In the genomic region with DNA sequence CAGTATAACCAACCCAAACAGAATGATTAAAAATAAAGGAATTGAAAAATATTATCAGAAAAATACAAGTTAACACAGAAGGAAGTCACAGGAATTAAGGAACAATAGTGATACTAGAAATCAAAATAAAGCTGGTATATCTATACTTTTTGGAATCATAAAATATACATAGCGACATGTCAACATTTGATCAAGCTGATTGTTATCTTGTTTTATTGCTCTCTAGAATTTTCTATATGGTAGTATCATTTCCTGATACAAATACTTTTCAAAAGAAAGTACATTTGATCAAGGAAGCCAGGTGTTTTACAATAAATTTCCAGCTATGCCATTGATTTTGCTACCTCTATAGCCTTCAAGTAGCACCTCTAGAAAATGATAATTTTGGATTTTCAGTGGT, we compare ENCODE assay signal across 35 cellular contexts.
"Had no signal": no experiment of that assay in that cellular context is flagged by ENCODE, and none has a peak within 500 bp of the region (broad histone marks: within the 10 kb centered on the region; RNA-seq: fewer than 3 reads in every experiment).

No MANE protein-coding gene starts in this region.

- ATAC-seq: activated CD8-positive, alpha-beta T cell treated with anti-CD3 and anti-CD28 coated beads for 36 hours; activated naive CD4-positive, alpha-beta T cell treated with anti-CD3 and anti-CD28 coated beads, Interleukin-2, amount 50 U/mL, for 72 hours; activated T-cell treated with anti-CD3 and anti-CD28 coated beads, Interleukin-2, amount 50 U/mL, for 4 hours; activated T-cell treated with anti-CD3 and anti-CD28 coated beads, Interleukin-2, amount 50 U/mL, for 72 hours; activated T-helper 17 cell treated with anti-CD3 and anti-CD28 coated beads, Interleukin-2, amount 50 U/mL, for 72 hours; body of pancreas had no signal

- DNase-seq: activated B cell treated with CpG ODN at 0.5 μM for 24 hours; activated CD4-positive, alpha-beta memory T cell treated with anti-CD3 and anti-CD28 coated beads for 36 hours; activated CD4-positive, alpha-beta T cell treated with anti-CD3 and anti-CD28 coated beads for 4 hours; activated CD4-positive, alpha-beta T cell treated with anti-CD3 and anti-CD28 coated beads, Interleukin-2, amount 10 ng/mL, durations not matched to agents 24 days and 14 days; activated CD4-positive, alpha-beta T cell treated with anti-CD3 and anti-CD28 coated beads, Interleukin-2, amount 50 U/mL, for 1 hour; activated CD4-positive, alpha-beta T cell treated with anti-CD3 and anti-CD28 coated beads, Interleukin-2, amount 50 U/mL, for 4 hours; activated CD4-positive, CD25-positive, alpha-beta regulatory T cell treated with anti-CD3 and anti-CD28 coated beads, Interleukin-2, amount 50 U/mL, for 72 hours; activated CD8-positive, alpha-beta memory T cell treated with anti-CD3 and anti-CD28 coated beads, Interleukin-2, amount 50 U/mL, for 4 hours; activated CD8-positive, alpha-beta T cell treated with anti-CD3 and anti-CD28 coated beads for 36 hours; activated effector memory CD4-positive, alpha-beta T cell treated with anti-CD3 and anti-CD28 coated beads, Interleukin-2, amount 50 U/mL, for 16 hours; activated gamma-delta T cell treated with Interleukin-2 at 50 U/mL for 16 hours; activated naive CD4-positive, alpha-beta T cell; activated naive CD4-positive, alpha-beta T cell treated with anti-CD3 and anti-CD28 coated beads for 36 hours; activated naive CD4-positive, alpha-beta T cell treated with anti-CD3 and anti-CD28 coated beads, Interleukin-2, amount 50 U/mL, for 16 hours; activated naive CD8-positive, alpha-beta T cell treated with anti-CD3 and anti-CD28 coated beads for 36 hours; activated T-cell treated with anti-CD3 and anti-CD28 coated beads for 4 hours; activated T-cell treated with anti-CD3 and anti-CD28 coated beads, Interleukin-2, amount 50 U/mL, for 1 hour; activated T-cell treated with anti-CD3 and anti-CD28 coated beads, Interleukin-2, amount 50 U/mL, for 4 hours; activated T-cell treated with anti-CD3 and anti-CD28 coated beads, Interleukin-2, amount 50 U/mL, for 72 hours; adrenal gland; amniotic stem cell; aorta; body of pancreas; brain microvascular endothelial cell; central memory CD4-positive, alpha-beta T cell; T-helper 1 cell; T-helper 2 cell; T-helper 9 cell had no signal

- H3K27ac Mint-ChIP-seq: activated B cell treated with CpG ODN at 0.5 μM for 24 hours; activated CD4-positive, alpha-beta memory T cell treated with anti-CD3 and anti-CD28 coated beads for 36 hours; activated CD4-positive, alpha-beta T cell treated with anti-CD3 and anti-CD28 coated beads, Interleukin-2, amount 10 ng/mL, durations not matched to agents 24 days and 14 days; activated CD8-positive, alpha-beta T cell treated with anti-CD3 and anti-CD28 coated beads for 36 hours; activated naive CD4-positive, alpha-beta T cell treated with anti-CD3 and anti-CD28 coated beads for 36 hours; activated naive CD4-positive, alpha-beta T cell treated with anti-CD3 and anti-CD28 coated beads, Interleukin-2, amount 50 U/mL, for 72 hours; activated naive CD8-positive, alpha-beta T cell treated with anti-CD3 and anti-CD28 coated beads for 36 hours; activated T-cell treated with anti-CD3 and anti-CD28 coated beads, Interleukin-2, amount 50 U/mL, for 72 hours; activated T-helper 1 cell treated with anti-CD3 and anti-CD28 coated beads, Interleukin-12 subunit alpha, Interleukin-12 subunit beta, Interleukin-2, Interleukin-4 antibody, amounts not matched to agents 30 ng/mL and 10 ng/mL and 1 ng/mL, durations not matched to agents 14 hours and 24 hours and 36 hours; activated T-helper 17 cell treated with anti-CD3 and anti-CD28 coated beads, Interleukin-2, amount 50 U/mL, for 72 hours; T-helper 1 cell treated with Interleukin-12 subunit alpha and Interleukin-12 subunit beta and Interleukin-4 antibody, amounts not matched to agents 30 μg/mL and 1 μg/mL, for 36 hours; T-helper 2 cell treated with Interferon-gamma antibody and Interleukin-4, amounts not matched to agents 5 μg/mL and 100 μg/mL, for 36 hours had no signal

- H3K9me3 Mint-ChIP-seq: activated CD4-positive, alpha-beta memory T cell treated with anti-CD3 and anti-CD28 coated beads for 36 hours; activated CD4-positive, alpha-beta T cell treated with anti-CD3 and anti-CD28 coated beads, Interleukin-2, amount 10 ng/mL, durations not matched to agents 24 days and 14 days; activated CD8-positive, alpha-beta T cell treated with anti-CD3 and anti-CD28 coated beads for 36 hours; activated naive CD4-positive, alpha-beta T cell treated with anti-CD3 and anti-CD28 coated beads for 36 hours; activated naive CD4-positive, alpha-beta T cell treated with anti-CD3 and anti-CD28 coated beads, Interleukin-2, amount 50 U/mL, for 72 hours; activated naive CD8-positive, alpha-beta T cell treated with anti-CD3 and anti-CD28 coated beads for 36 hours; activated T-cell treated with anti-CD3 and anti-CD28 coated beads, Interleukin-2, amount 50 U/mL, for 4 hours; activated T-cell treated with anti-CD3 and anti-CD28 coated beads, Interleukin-2, amount 50 U/mL, for 72 hours; activated T-helper 1 cell treated with anti-CD3 and anti-CD28 coated beads, Interleukin-12 subunit alpha, Interleukin-12 subunit beta, Interleukin-2, Interleukin-4 antibody, amounts not matched to agents 30 ng/mL and 10 ng/mL and 1 ng/mL, durations not matched to agents 14 hours and 24 hours and 36 hours; activated T-helper 17 cell treated with anti-CD3 and anti-CD28 coated beads, Interleukin-2, amount 50 U/mL, for 72 hours; T-helper 1 cell treated with Interleukin-12 subunit alpha and Interleukin-12 subunit beta and Interleukin-4 antibody, amounts not matched to agents 30 μg/mL and 1 μg/mL, for 36 hours; T-helper 2 cell treated with Interferon-gamma antibody and Interleukin-4, amounts not matched to agents 5 μg/mL and 100 μg/mL, for 36 hours had no signal

- H3K4me1 Mint-ChIP-seq: activated naive CD8-positive, alpha-beta T cell treated with anti-CD3 and anti-CD28 coated beads for 36 hours; activated T-helper 17 cell treated with anti-CD3 and anti-CD28 coated beads, Interleukin-2, amount 50 U/mL, for 72 hours had no signal

- H3K36me3 Mint-ChIP-seq: activated CD4-positive, alpha-beta memory T cell treated with anti-CD3 and anti-CD28 coated beads for 36 hours; activated naive CD4-positive, alpha-beta T cell treated with anti-CD3 and anti-CD28 coated beads, Interleukin-2, amount 50 U/mL, for 72 hours; activated naive CD8-positive, alpha-beta T cell treated with anti-CD3 and anti-CD28 coated beads for 36 hours had no signal

- H3K27me3 Mint-ChIP-seq: activated B cell treated with CpG ODN at 0.5 μM for 24 hours; activated CD4-positive, alpha-beta memory T cell treated with anti-CD3 and anti-CD28 coated beads for 36 hours had no signal

- H3K4me3 Mint-ChIP-seq: activated B cell treated with CpG ODN at 0.5 μM for 24 hours; activated CD4-positive, alpha-beta memory T cell treated with anti-CD3 and anti-CD28 coated beads for 36 hours; activated CD4-positive, alpha-beta T cell treated with anti-CD3 and anti-CD28 coated beads, Interleukin-2, amount 10 ng/mL, durations not matched to agents 24 days and 14 days; activated CD8-positive, alpha-beta T cell treated with anti-CD3 and anti-CD28 coated beads for 36 hours; activated naive CD4-positive, alpha-beta T cell treated with anti-CD3 and anti-CD28 coated beads for 36 hours; activated naive CD8-positive, alpha-beta T cell treated with anti-CD3 and anti-CD28 coated beads for 36 hours; activated T-cell treated with anti-CD3 and anti-CD28 coated beads, Interleukin-2, amount 50 U/mL, for 4 hours; activated T-cell treated with anti-CD3 and anti-CD28 coated beads, Interleukin-2, amount 50 U/mL, for 72 hours; activated T-helper 1 cell treated with anti-CD3 and anti-CD28 coated beads, Interleukin-12 subunit alpha, Interleukin-12 subunit beta, Interleukin-2, Interleukin-4 antibody, amounts not matched to agents 30 ng/mL and 10 ng/mL and 1 ng/mL, durations not matched to agents 14 hours and 24 hours and 36 hours; activated T-helper 17 cell treated with anti-CD3 and anti-CD28 coated beads, Interleukin-2, amount 50 U/mL, for 72 hours; T-helper 1 cell treated with Interleukin-12 subunit alpha and Interleukin-12 subunit beta and Interleukin-4 antibody, amounts not matched to agents 30 μg/mL and 1 μg/mL, for 36 hours; T-helper 2 cell treated with Interferon-gamma antibody and Interleukin-4, amounts not matched to agents 5 μg/mL and 100 μg/mL, for 36 hours had no signal

- FAIRE-seq: astrocyte, TTC549 had no signal
